ENCODE assay signal across 17 cellular contexts in genomic region chr19:5478241-5478924, GRCh38. TPM values are rescaled to one million over a fixed set of nuclear protein-coding genes. Genes with fewer than 3 reads are reported as not detected.
"Had no signal": no experiment of that assay in that cellular context is flagged by ENCODE, and none has a peak within 500 bp of the region (broad histone marks: within the 10 kb centered on the region; RNA-seq: fewer than 3 reads in every experiment).

No MANE protein-coding gene starts in this region.

- H3K27ac ChIP-seq: esophagus squamous epithelium, neutrophil, prostate gland, spleen, transverse colon had no signal

- H3K4me1 ChIP-seq: prostate gland, spleen, transverse colon had no signal

- H3K4me1 Mint-ChIP-seq: stimulated activated naive B cell treated with anti-CD40 and anti-IgM and Interleukin-4, amounts not matched to agents 10 μg/mL and 1 μg/mL and 100 μg/mL, for 72 hours had no signal

- H3K36me3 Mint-ChIP-seq: activated naive CD8-positive, alpha-beta T cell had no signal

- ATAC-seq: activated CD4-positive, CD25-positive, alpha-beta regulatory T cell treated with anti-CD3 and anti-CD28 coated beads, Interleukin-2, amount 50 U/mL, for 24 hours; activated T-cell treated with anti-CD3 and anti-CD28 coated beads, Interleukin-2, amount 50 U/mL, for 4 hours; left lobe of liver; sciatic nerve; stimulated activated naive B cell treated with anti-CD40 and anti-IgM and Interleukin-4, amounts not matched to agents 10 μg/mL and 1 μg/mL and 100 μg/mL, for 72 hours had no signal

- H3K27ac Mint-ChIP-seq: activated naive CD8-positive, alpha-beta T cell; stimulated activated naive B cell treated with anti-CD40 and anti-IgM and Interleukin-4, amounts not matched to agents 10 μg/mL and 1 μg/mL and 100 μg/mL, for 72 hours had no signal

- H3K4me3 ChIP-seq: prostate gland, spleen, transverse colon had no signal

- H3K4me3 Mint-ChIP-seq: activated naive CD8-positive, alpha-beta T cell; activated T-cell treated with anti-CD3 and anti-CD28 coated beads, Interleukin-2, amount 50 U/mL, for 4 hours; stimulated activated naive B cell treated with anti-CD40 and anti-IgM and Interleukin-4, amounts not matched to agents 10 μg/mL and 1 μg/mL and 100 μg/mL, for 72 hours had no signal

- H3K36me3 ChIP-seq: esophagus squamous epithelium, neutrophil, prostate gland, spleen, transverse colon had no signal

- DNase-seq: activated effector memory CD4-positive, alpha-beta T cell treated with anti-CD3 and anti-CD28 coated beads, Interleukin-2, amount 50 U/mL, for 16 hours; activated T-cell treated with anti-CD3 and anti-CD28 coated beads, Interleukin-2, amount 50 U/mL, for 4 hours; esophagus squamous epithelium; foreskin fibroblast; islet precursor cell; spleen; stimulated activated CD4-positive, alpha-beta T cell treated with anti-CD3 and anti-CD28 coated beads, Interleukin-1b, Interleukin-23, amount 100 ng/mL, for 48 hours; stimulated activated naive B cell treated with anti-CD40 and anti-IgM and Interleukin-4, amounts not matched to agents 10 μg/mL and 1 μg/mL and 100 μg/mL, for 72 hours; transverse colon had no signal

- H3K9me3 ChIP-seq: neutrophil, prostate gland had no signal

RNA-seq across cellular contexts. Expression of gene ZNRF4, which starts 23.2 kb away (rescaled TPM):
- total RNA-seq: activated T-cell treated with anti-CD3 and anti-CD28 coated beads, Interleukin-2, amount 50 U/mL, for 4 hours; esophagus squamous epithelium; left lobe of liver; sciatic nerve; spleen; subcutaneous adipose tissue; T-helper 2 cell treated with Interferon-gamma antibody and Interleukin-4, amounts not matched to agents 100 ng/mL and 5 ng/mL, for 36 hours; transverse colon had no signal
- polyA plus RNA-seq: spleen had no signal
